Comparison of ENCODE assay signal across 14 cellular contexts in the genomic region with DNA sequence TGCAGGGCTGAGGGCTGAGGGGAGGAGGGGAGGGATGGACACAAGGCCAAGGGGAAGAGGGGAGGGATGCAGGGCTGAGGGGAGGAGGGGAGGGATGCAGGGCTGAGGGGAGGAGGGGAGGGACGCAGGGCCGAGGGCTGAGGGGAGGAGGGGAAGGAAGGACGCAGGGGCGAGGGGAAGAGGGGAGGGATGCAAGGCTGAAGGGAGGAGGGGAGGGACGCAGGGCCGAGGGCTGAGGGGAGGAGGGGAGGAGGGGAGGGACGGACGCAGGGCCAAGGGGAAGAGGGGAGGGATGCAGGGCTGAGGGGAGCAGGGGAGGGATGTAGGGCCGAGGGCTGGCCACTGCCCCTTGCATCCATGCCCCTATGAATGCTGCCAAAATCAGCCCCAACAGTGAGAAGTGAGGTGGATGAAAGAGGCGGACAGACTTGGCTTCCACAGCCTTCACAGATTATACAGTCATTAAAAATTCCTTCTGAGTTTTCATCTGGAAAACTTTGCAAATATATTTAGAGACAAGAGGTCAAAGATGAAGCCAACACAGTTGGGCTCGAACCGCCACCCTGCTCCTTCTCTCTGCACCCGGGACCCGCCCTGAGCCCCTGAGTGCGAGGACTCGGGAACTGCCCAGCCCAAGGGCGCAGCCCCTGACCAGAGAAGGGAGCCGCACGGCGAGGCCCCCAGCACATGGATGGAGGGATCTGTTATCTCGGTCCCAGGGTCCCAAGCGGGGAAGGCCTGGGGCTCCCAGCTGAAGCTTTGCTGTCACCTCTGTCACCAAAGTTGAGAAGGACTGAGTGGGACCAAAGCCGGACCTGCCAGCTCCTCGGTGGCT.
DNase-seq lines count a peak whose midpoint lies in the region; ATAC-seq and TF ChIP-seq lines count a peak whose summit lies in the region.
"Had no signal": no experiment of that assay in that cellular context is flagged by ENCODE, and none has a peak within 500 bp of the region (broad histone marks: within the 10 kb centered on the region; RNA-seq: fewer than 3 reads in every experiment).

No MANE protein-coding gene starts in this region.

- no peak overlapping the region for H4K8ac ChIP-seq in neuronal stem cell (ENCODE audit: low read depth, low read length)

- TF ChIP-seq POLR2A in adrenal gland (IDR thresholded peaks at IDR 0.05) (no peak), esophagus squamous epithelium (IDR thresholded peaks at IDR 0.05) (no peak), tibial nerve (IDR thresholded peaks at IDR 0.05) (no peak)

- BruUV-seq in Caco-2 (replicated peaks; lab: Mats Ljungman, UMichigan): no TSS peak

- no peak overlapping the region for H2BK12ac ChIP-seq in neuronal stem cell (ENCODE audit: low read length)

- H3K36me3 ChIP-seq in adrenal gland (replicated peaks in 1 of 2): no peaks in the 10 kb centered on the region
- no peaks in the 10 kb centered on the region for H3K36me3 ChIP-seq in esophagus squamous epithelium
- H3K36me3 ChIP-seq in neuronal stem cell (replicated peaks in 1 of 2; ENCODE audit: control insufficient read depth in 2 of 2, insufficient read depth in 2 of 2, low read length in 2 of 2): peaks cover 6 to 19% of the 10 kb centered on the region in 2 donors
- no peaks in the 10 kb centered on the region for H3K36me3 ChIP-seq in tibial nerve
- no peaks in the 10 kb centered on the region for H3K36me3 ChIP-seq in Caco-2 (ENCODE audit: control insufficient read depth, insufficient read depth, low read length)

- H3K27ac Mint-ChIP-seq in Caco-2 (ENCODE audit: unreplicated experiment): no peak overlapping the region
- no peak overlapping the region for H3K27ac Mint-ChIP-seq in stimulated activated naive B cell treated with anti-CD40 and anti-IgM and Interleukin-4, amounts not matched to agents 10 μg/mL and 1 μg/mL and 100 μg/mL, for 72 hours
- H3K27ac Mint-ChIP-seq: activated naive CD4-positive, alpha-beta T cell treated with anti-CD3 and anti-CD28 coated beads, Interleukin-2, amount 50 U/mL, for 24 hours; dendritic cell treated with granulocyte-macrophage colony-stimulating factor and Interleukin-4, amounts not matched to agents 40 ng/mL and 50 ng/mL, for 4 days; stimulated activated memory B cell treated with anti-CD40 and anti-IgM and Interleukin-4, amounts not matched to agents 10 μg/mL and 1 μg/mL and 100 μg/mL, for 72 hours had no signal

- POLR2A ChIA-PET in Caco-2 (lab: Charles Lee): interaction anchor here (0.5 kb wide), 1 partner anchor 77 kb away, joined by 3 read pairs; no protein-coding TSS in a partner anchor

- H3K27me3 Mint-ChIP-seq in Caco-2 (ENCODE audit: insufficient read depth, unreplicated experiment): no peaks in the 10 kb centered on the region
- peaks cover 59 to 72% of the 10 kb centered on the region in 2 donors for H3K27me3 Mint-ChIP-seq in stimulated activated naive B cell treated with anti-CD40 and anti-IgM and Interleukin-4, amounts not matched to agents 10 μg/mL and 1 μg/mL and 100 μg/mL, for 72 hours

- peaks cover 24% of the 10 kb centered on the region for H3K79me1 ChIP-seq in neuronal stem cell (ENCODE audit: low read depth, low read length)

- H3K4me1 Mint-ChIP-seq in Caco-2 (ENCODE audit: low read depth, unreplicated experiment): peaks cover 7% of the 10 kb centered on the region
- peaks cover 22 to 27% of the 10 kb centered on the region in 2 donors for H3K4me1 Mint-ChIP-seq in stimulated activated naive B cell treated with anti-CD40 and anti-IgM and Interleukin-4, amounts not matched to agents 10 μg/mL and 1 μg/mL and 100 μg/mL, for 72 hours

- peaks cover 23 to 26% of the 10 kb centered on the region in 2 donors for H3K4me1 ChIP-seq in adrenal gland (replicated peaks in 1 of 2)
- H3K4me1 ChIP-seq in esophagus squamous epithelium: peaks cover 22 to 72% (median 30%) of the 10 kb centered on the region in 3 donors
- peaks cover 29 to 38% of the 10 kb centered on the region in 2 donors for H3K4me1 ChIP-seq in neuronal stem cell (ENCODE audit: control insufficient read depth in 2 of 2, insufficient read depth in 1 of 2, low read depth in 1 of 2, low read length in 2 of 2)
- H3K4me1 ChIP-seq in tibial nerve: peaks cover 3 to 80% (median 37%) of the 10 kb centered on the region in 4 donors
- H3K4me1 ChIP-seq in Caco-2: peaks cover 18% of the 10 kb centered on the region

- peak overlapping the region; percentile 72 for H3K9ac ChIP-seq in neuronal stem cell (ENCODE audit: low read depth, low read length, poor library complexity)

- H2AK5ac ChIP-seq in neuronal stem cell (ENCODE audit: low read depth, low read length): peak overlapping the region; percentile 95

- DNase-seq in adrenal gland: no peak
- no peak for DNase-seq in esophagus squamous epithelium (lab: John Stamatoyannopoulos, UW)
- no peak for DNase-seq in neuronal stem cell (ENCODE audit: low spot score)
- no peak for DNase-seq in tibial nerve (ENCODE audit: low spot score in 2 of 2)
- no peak for DNase-seq in Caco-2
- no peak for DNase-seq in stimulated activated naive B cell treated with anti-CD40 and anti-IgM and Interleukin-4, amounts not matched to agents 10 μg/mL and 1 μg/mL and 100 μg/mL, for 72 hours
- DNase-seq: foreskin melanocyte; NCI-H526 treated with DMSO at 0.1 percent for 48 hours; SHP77; stimulated activated CD4-positive, alpha-beta T cell treated with anti-CD3 and anti-CD28 coated beads, Interleukin-4, amount 100 ng/mL, for 1 hour had no signal

- intact Hi-C loops in adrenal gland (cut with DNase I) (no loop called here), esophagus squamous epithelium (cut with DNase I) (no loop called here), Caco-2 (cut with micrococcal nuclease; ENCODE audit: unreplicated experiment) (no loop called here)

- no peak overlapping the region for H3K4me2 ChIP-seq in neuronal stem cell (ENCODE audit: insufficient read depth, low read length, poor library complexity, severe bottlenecking)

- H3K4me3 Mint-ChIP-seq in Caco-2 (ENCODE audit: unreplicated experiment): no peak overlapping the region
- no peak overlapping the region for H3K4me3 Mint-ChIP-seq in stimulated activated naive B cell treated with anti-CD40 and anti-IgM and Interleukin-4, amounts not matched to agents 10 μg/mL and 1 μg/mL and 100 μg/mL, for 72 hours
- H3K4me3 Mint-ChIP-seq: activated naive CD4-positive, alpha-beta T cell treated with anti-CD3 and anti-CD28 coated beads, Interleukin-2, amount 50 U/mL, for 24 hours; dendritic cell treated with granulocyte-macrophage colony-stimulating factor and Interleukin-4, amounts not matched to agents 40 ng/mL and 50 ng/mL, for 4 days; stimulated activated memory B cell treated with anti-CD40 and anti-IgM and Interleukin-4, amounts not matched to agents 10 μg/mL and 1 μg/mL and 100 μg/mL, for 72 hours had no signal

- H3K23ac ChIP-seq in neuronal stem cell (ENCODE audit: low read depth, low read length, poor library complexity): no peak overlapping the region

- H2BK15ac ChIP-seq in neuronal stem cell (ENCODE audit: low read length): no peak overlapping the region

- no peak for TF ChIP-seq EP300 in tibial nerve (IDR thresholded peaks at IDR 0.05)

- no peak overlapping the region for H4K91ac ChIP-seq in neuronal stem cell (ENCODE audit: low read depth, low read length, poor library complexity)

- whole genome bisulfite sequencing in adrenal gland, 4 donors: 59 to 73% (median 65%) methylated on average over 14 to 24 of the region's 24 CpGs
- 43 to 73% methylated on average over 10 to 11 of the region's 24 CpGs for WGBS in esophagus squamous epithelium, 2 donors
- WGBS in neuronal stem cell (ENCODE audit: extremely low coverage in 2 of 2, insufficient read length in 2 of 2, insufficient replicate concordance in 1 of 2), 2 donors: no CpG with 5 or more reads among the region's 24 CpGs
- 46 to 58% methylated on average over 19 to 24 of the region's 24 CpGs for WGBS in tibial nerve, 2 donors

- H3K27me3 ChIP-seq in adrenal gland (no peaks in the 10 kb centered on the region), esophagus squamous epithelium (no peaks in the 10 kb centered on the region), neuronal stem cell (ENCODE audit: control insufficient read depth in 3 of 3, insufficient read depth in 3 of 3, low read depth in 1 of 3, low read length in 3 of 3) (no peaks in the 10 kb centered on the region), tibial nerve (no peaks in the 10 kb centered on the region), Caco-2 (replicated peaks; ENCODE audit: control insufficient read depth, insufficient read depth, low read length) (no peaks in the 10 kb centered on the region)

- no peaks in the 10 kb centered on the region for H3K9me3 Mint-ChIP-seq in Caco-2 (ENCODE audit: unreplicated experiment)
- no peaks in the 10 kb centered on the region for H3K9me3 Mint-ChIP-seq in stimulated activated naive B cell treated with anti-CD40 and anti-IgM and Interleukin-4, amounts not matched to agents 10 μg/mL and 1 μg/mL and 100 μg/mL, for 72 hours
- H3K9me3 Mint-ChIP-seq: activated naive CD4-positive, alpha-beta T cell treated with anti-CD3 and anti-CD28 coated beads, Interleukin-2, amount 50 U/mL, for 24 hours; dendritic cell treated with granulocyte-macrophage colony-stimulating factor and Interleukin-4, amounts not matched to agents 40 ng/mL and 50 ng/mL, for 4 days; stimulated activated memory B cell treated with anti-CD40 and anti-IgM and Interleukin-4, amounts not matched to agents 10 μg/mL and 1 μg/mL and 100 μg/mL, for 72 hours had no signal

- no peak for ATAC-seq in HG03135 (IDR thresholded peaks at IDR 0.05; ENCODE audit: unreplicated experiment)
- ATAC-seq in stimulated activated naive B cell treated with anti-CD40 and anti-IgM and Interleukin-4, amounts not matched to agents 10 μg/mL and 1 μg/mL and 100 μg/mL, for 72 hours (replicated peaks): no peak
- ATAC-seq: stimulated activated memory B cell treated with anti-CD40 and anti-IgM and Interleukin-4, amounts not matched to agents 10 μg/mL and 1 μg/mL and 100 μg/mL, for 72 hours had no signal

- CTCF ChIA-PET in Caco-2 (lab: Charles Lee): no interaction called here

- no peak overlapping the region for H2BK120ac ChIP-seq in neuronal stem cell (ENCODE audit: low read depth, low read length)

- H3K4me3 ChIP-seq in adrenal gland: no peak overlapping the region
- no peak overlapping the region for H3K4me3 ChIP-seq in esophagus squamous epithelium
- no peak overlapping the region for H3K4me3 ChIP-seq in neuronal stem cell (ENCODE audit: low read length in 2 of 2)
- H3K4me3 ChIP-seq in tibial nerve: no peak overlapping the region
- H3K4me3 ChIP-seq in Caco-2 (ENCODE audit: low read depth, low read length): no peak overlapping the region

- no peak for TF ChIP-seq CTCF in adrenal gland (IDR thresholded peaks at IDR 0.05)
- TF ChIP-seq CTCF in esophagus squamous epithelium (IDR thresholded peaks at IDR 0.05): no peak
- no peak for TF ChIP-seq CTCF in tibial nerve (IDR thresholded peaks at IDR 0.05)
- no peak for TF ChIP-seq CTCF in Caco-2 (IDR thresholded peaks at IDR 0.05; ENCODE audit: insufficient read depth in 1 of 2, low read depth in 1 of 2, low read length in 1 of 2, severe bottlenecking in 1 of 2, unreplicated experiment in 1 of 2)

- no peaks in the 10 kb centered on the region for H3K9me3 ChIP-seq in adrenal gland (replicated peaks in 1 of 3)
- H3K9me3 ChIP-seq in esophagus squamous epithelium: no peaks in the 10 kb centered on the region
- H3K9me3 ChIP-seq in neuronal stem cell (replicated peaks in 1 of 2; ENCODE audit: control insufficient read depth in 2 of 2, insufficient read depth in 1 of 2, low read depth in 1 of 2, low read length in 2 of 2): no peaks in the 10 kb centered on the region
- no peaks in the 10 kb centered on the region for H3K9me3 ChIP-seq in tibial nerve
- no peaks in the 10 kb centered on the region for H3K9me3 ChIP-seq in Caco-2

- H2BK5ac ChIP-seq in neuronal stem cell (ENCODE audit: low read length): peak overlapping the region; percentile 77

- H3K18ac ChIP-seq in neuronal stem cell (ENCODE audit: low read length): peak overlapping the region; percentile 92

- H3K27ac ChIP-seq in adrenal gland: peak overlapping the region; percentile 78 to 98 (median 90)
- H3K27ac ChIP-seq in esophagus squamous epithelium: peak overlapping the region; percentile 70 to 91 (median 84)
- H3K27ac ChIP-seq in neuronal stem cell (replicated peaks; ENCODE audit: low read length): no peak overlapping the region
- peak overlapping the region; percentile 81 to 96 (median 96) for H3K27ac ChIP-seq in tibial nerve

- no peak overlapping the region for H3K4ac ChIP-seq in neuronal stem cell (ENCODE audit: low read length)

- no peak overlapping the region for H2AFZ ChIP-seq in neuronal stem cell (ENCODE audit: low read length)

- H3K14ac ChIP-seq in neuronal stem cell (ENCODE audit: low read length): no peak overlapping the region

- peaks cover 16% of the 10 kb centered on the region for H3K36me3 Mint-ChIP-seq in Caco-2 (ENCODE audit: insufficient read depth, unreplicated experiment)
- no peaks in the 10 kb centered on the region for H3K36me3 Mint-ChIP-seq in stimulated activated naive B cell treated with anti-CD40 and anti-IgM and Interleukin-4, amounts not matched to agents 10 μg/mL and 1 μg/mL and 100 μg/mL, for 72 hours
- H3K36me3 Mint-ChIP-seq: activated naive CD4-positive, alpha-beta T cell treated with anti-CD3 and anti-CD28 coated beads, Interleukin-2, amount 50 U/mL, for 24 hours; stimulated activated memory B cell treated with anti-CD40 and anti-IgM and Interleukin-4, amounts not matched to agents 10 μg/mL and 1 μg/mL and 100 μg/mL, for 72 hours had no signal
